Comparison of ENCODE assay signal across 8 cellular contexts in the genomic region with DNA sequence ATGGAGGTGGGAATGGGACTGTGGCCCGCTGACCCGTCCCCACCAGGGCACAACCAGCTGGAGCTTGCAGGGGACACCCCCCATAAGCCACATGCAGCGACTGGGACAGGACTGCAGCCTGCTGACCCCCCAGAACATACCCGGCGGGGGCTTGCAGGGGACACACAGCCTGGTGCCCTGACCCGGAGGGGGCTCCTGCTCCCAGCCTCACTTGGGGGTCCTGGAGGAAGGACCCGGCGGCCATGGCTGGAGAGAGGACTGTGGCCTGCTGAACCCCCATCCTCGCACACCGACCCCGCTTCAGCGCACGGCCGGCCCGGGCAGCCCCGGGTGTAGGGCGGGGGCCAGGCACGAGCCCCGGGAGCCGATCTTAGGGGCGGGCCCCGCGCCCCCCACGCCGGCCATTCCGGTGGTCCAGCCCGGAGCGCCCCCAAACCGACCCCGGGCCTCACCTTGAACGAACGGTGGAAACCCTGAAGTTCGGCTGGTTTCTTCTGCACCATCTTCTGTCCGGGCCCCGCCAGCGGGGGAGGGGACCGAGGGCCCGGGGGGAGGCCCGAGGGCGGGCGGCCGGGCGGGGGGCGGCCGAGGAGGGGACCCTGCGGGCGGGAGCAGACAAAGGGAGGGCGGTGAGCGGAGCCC. TPM values are rescaled to one million over a fixed set of nuclear protein-coding genes. Genes with fewer than 3 reads are reported as not detected.
DNase-seq lines count a peak whose midpoint lies in the region; ATAC-seq and TF ChIP-seq lines count a peak whose summit lies in the region.

No MANE protein-coding gene starts in this region.

- no peak overlapping the region for H2BK12ac ChIP-seq in H9 (ENCODE audit: insufficient read length, low read depth, low read length)

- no peak overlapping the region for H2BK15ac ChIP-seq in H9 (ENCODE audit: low read depth, low read length)

- H3T11ph ChIP-seq in H9 (ENCODE audit: low read length) = no peak overlapping the region

- TF ChIP-seq CTCF in Calu3 (IDR thresholded peaks at IDR 0.05; ENCODE audit: unreplicated experiment) (no peak), H9 (conservative IDR thresholded peaks at IDR 0.05) (no peak), Peyer's patch (IDR thresholded peaks at IDR 0.05) (no peak), neutrophil (IDR thresholded peaks at IDR 0.05) (no peak)

- peaks cover 11% of the 10 kb centered on the region; the same call in 1 of the 2 replicates for H3K79me2 ChIP-seq in H9 (ENCODE audit: insufficient read depth, low read length)

- no peak overlapping the region for H4K8ac ChIP-seq in H9 (replicated peaks; ENCODE audit: insufficient read length, low read depth, low read length)

- no peaks in the 10 kb centered on the region for H3K4me1 Mint-ChIP-seq in Calu3 (ENCODE audit: low read depth, unreplicated experiment)
- peaks cover 5 to 9% of the 10 kb centered on the region in 2 experiments; a peak in 3 of 4 replicates for H3K4me1 Mint-ChIP-seq in H9

- H3K4me3 ChIP-seq in Peyer's patch (peak overlapping the region; percentile 85 to 100 (median 98)), esophagus (ENCODE audit: low read depth in 1 of 2, low read length in 2 of 2) (peak overlapping the region; percentile 74 to 88), neutrophil (ENCODE audit: low read depth in 1 of 2, low read length in 1 of 2) (peak overlapping the region; percentile 80 to 86)

- H2BK5ac ChIP-seq in H9 (ENCODE audit: insufficient read length, low read length) = no peak overlapping the region

- peak overlapping the region; percentile 70 for H3K14ac ChIP-seq in H9 (ENCODE audit: insufficient read depth, low read length)

- H3K4me2 ChIP-seq in H9 (ENCODE audit: insufficient read depth, insufficient read length, low read length) = peak overlapping the region; percentile 65

- peaks cover 0 to 13% (median 0%) of the 10 kb centered on the region in 3 donors for H3K36me3 ChIP-seq in Peyer's patch
- H3K36me3 ChIP-seq in esophagus (ENCODE audit: control insufficient read depth in 2 of 2, insufficient read depth in 2 of 2, low read length in 1 of 2) = peaks cover 0 to 33% of the 10 kb centered on the region in 2 donors
- peaks cover 44% of the 10 kb centered on the region for H3K36me3 ChIP-seq in neutrophil

- no peak for DNase-seq in Calu3
- DNase-seq in H9 = no peak
- DNase-seq in Peyer's patch = peak in 1 of 3 donors; percentile 72
- DNase-seq in activated CD4-positive, CD25-positive, alpha-beta regulatory T cell treated with anti-CD3 and anti-CD28 coated beads, Interleukin-2, amount 50 U/mL, for 72 hours = no peak
- DNase-seq in NCI-H1694 treated with DMSO at 0.1 percent for 48 hours (lab: John Stamatoyannopoulos, UW) = no peak

- no peak overlapping the region for H4K91ac ChIP-seq in H9 (ENCODE audit: insufficient read length, low read depth, low read length)

- peaks cover 9% of the 10 kb centered on the region for H3K23me2 ChIP-seq in H9 (ENCODE audit: insufficient read length, low read depth, low read length, poor library complexity, severe bottlenecking)

- H3K9me3 Mint-ChIP-seq in Calu3 (ENCODE audit: low read depth, unreplicated experiment) (no peaks in the 10 kb centered on the region), H9 (no peaks in the 10 kb centered on the region)

- H3K9ac ChIP-seq in H9 (ENCODE audit: extremely low read depth, insufficient read length, low read length) = peak overlapping the region; percentile 17

- no peak for ATAC-seq in GM21576 (IDR thresholded peaks at IDR 0.05; ENCODE audit: unreplicated experiment)

- H3K18ac ChIP-seq in H9 (ENCODE audit: insufficient read length, low read depth, low read length) = no peak overlapping the region

- H3K27ac Mint-ChIP-seq in Calu3 (ENCODE audit: unreplicated experiment) = peak overlapping the region; percentile 70
- H3K27ac Mint-ChIP-seq in H9 = no peak overlapping the region

- H3K27me3 ChIP-seq in H9 (ENCODE audit: insufficient read depth, low read length) (no peaks in the 10 kb centered on the region), Peyer's patch (no peaks in the 10 kb centered on the region), esophagus (ENCODE audit: control insufficient read depth in 1 of 2, insufficient read depth in 2 of 2, low read length in 2 of 2) (no peaks in the 10 kb centered on the region), neutrophil (no peaks in the 10 kb centered on the region)

- no peaks in the 10 kb centered on the region for H4K20me1 ChIP-seq in H9 (ENCODE audit: control insufficient read depth, insufficient read depth, insufficient read length)

- peaks cover 3% of the 10 kb centered on the region for H3K79me1 ChIP-seq in H9 (ENCODE audit: insufficient read depth, low read depth, low read length, poor library complexity, severe bottlenecking)

- no peak overlapping the region for H3K56ac ChIP-seq in H9 (ENCODE audit: insufficient read length, low read depth, low read length)

- H3K23ac ChIP-seq in H9 (ENCODE audit: insufficient read length, low read depth, low read length) = no peak overlapping the region

- no peak overlapping the region for H4K5ac ChIP-seq in H9 (ENCODE audit: insufficient read length, low read depth, low read length)

- no peaks in the 10 kb centered on the region for H3K4me1 ChIP-seq in H9 (ENCODE audit: insufficient read depth, low read length)
- peaks cover 6 to 74% (median 58%) of the 10 kb centered on the region in 4 donors for H3K4me1 ChIP-seq in Peyer's patch
- peaks cover 37 to 58% of the 10 kb centered on the region in 2 donors for H3K4me1 ChIP-seq in esophagus (ENCODE audit: control insufficient read depth in 2 of 2, insufficient read depth in 2 of 2, low read length in 1 of 2)
- H3K4me1 ChIP-seq in neutrophil (ENCODE audit: control insufficient read depth in 1 of 2, insufficient read depth in 1 of 2, low read depth in 1 of 2, low read length in 1 of 2) = peaks cover 45 to 57% of the 10 kb centered on the region in 2 experiments

- peak overlapping the region; percentile 74 for H3K4me3 Mint-ChIP-seq in Calu3 (ENCODE audit: low read depth, unreplicated experiment)
- H3K4me3 Mint-ChIP-seq in H9 = peak overlapping the region; percentile 72 to 86

- H3K9me3 ChIP-seq in H9 (ENCODE audit: control insufficient read depth, low read depth, low read length) = no peaks in the 10 kb centered on the region
- H3K9me3 ChIP-seq in Peyer's patch = no peaks in the 10 kb centered on the region
- H3K9me3 ChIP-seq in esophagus (ENCODE audit: control insufficient read depth in 2 of 2, insufficient read depth in 1 of 2, low read depth in 1 of 2, low read length in 1 of 2) = peaks cover 0 to 3% of the 10 kb centered on the region in 2 donors
- H3K9me3 ChIP-seq in neutrophil = no peaks in the 10 kb centered on the region

- peaks cover 45% of the 10 kb centered on the region for H3K36me3 Mint-ChIP-seq in Calu3 (ENCODE audit: insufficient read depth, unreplicated experiment)
- peaks cover 0 to 4% (median 0%) of the 10 kb centered on the region in 3 experiments; a peak in 1 of 7 replicates for H3K36me3 Mint-ChIP-seq in H9 (ENCODE audit: insufficient read depth in 1 of 3, low read depth in 3 of 3)

- H3K27me3 Mint-ChIP-seq in Calu3 (ENCODE audit: unreplicated experiment) (no peaks in the 10 kb centered on the region), H9 (ENCODE audit: low read depth) (no peaks in the 10 kb centered on the region)

- no peak for TF ChIP-seq POLR2A in Peyer's patch (IDR thresholded peaks at IDR 0.05)

- intact Hi-C loops in Calu3 (cut with micrococcal nuclease; ENCODE audit: unreplicated experiment) = no loop called here

- H2BK20ac ChIP-seq in H9 (ENCODE audit: low read depth, low read length, poor library complexity, severe bottlenecking) = no peak overlapping the region

- no CpG with 5 or more reads among the region's 49 CpGs for WGBS in H9 (ENCODE audit: extremely low coverage, insufficient read length, low lambda C conversion rate)
- 1% methylated on average over 41 to 49 of the region's 49 CpGs for WGBS in esophagus, 2 donors

- no peak overlapping the region for H2BK120ac ChIP-seq in H9 (ENCODE audit: low read depth, low read length, poor library complexity, severe bottlenecking)

- no peak overlapping the region for H3K27ac ChIP-seq in H9 (ENCODE audit: insufficient read length, low read depth, low read length)
- peak overlapping the region; percentile 98 to 99 (median 99) for H3K27ac ChIP-seq in Peyer's patch
- H3K27ac ChIP-seq in esophagus (ENCODE audit: low read depth in 2 of 2, low read length in 1 of 2) = peak overlapping the region; percentile 98
- peak overlapping the region; percentile 97 for H3K27ac ChIP-seq in neutrophil

- H2AK5ac ChIP-seq in H9 (ENCODE audit: insufficient read length, low read length) = no peak overlapping the region

- CTCF ChIA-PET in Calu3 (lab: Charles Lee) = no interaction called here

- no peak overlapping the region for H3K4ac ChIP-seq in H9 (ENCODE audit: low read depth, low read length)

- no peak overlapping the region for H2AFZ ChIP-seq in H9 (ENCODE audit: low read length)

- TSS peak; percentile 86 for BruUV-seq in Calu3 (replicated peaks; lab: Mats Ljungman, UMichigan)

RNA-seq across cellular contexts. Expression of a gene that starts 0.6 kb away (rescaled TPM):
- 96.0 and 99.7 TPM in 2 replicates for total RNA-seq in Calu3 (2022)
- total RNA-seq in H9 (2021) = 153 and 154 TPM in 2 replicates
- 100 to 1,000 TPM; 119 to 253 (median 192) TPM for total RNA-seq in Peyer's patch
- 100 to 1,000 TPM; 167 to 244 TPM for polyA plus RNA-seq in esophagus

RNA-seq across cellular contexts. Expression of a gene that starts 35.0 kb away (rescaled TPM):
- total RNA-seq in Calu3 (2022) (65.3 and 72.3 TPM in 2 replicates), H9 (2021) (110 and 113 TPM in 2 replicates), Peyer's patch (100 to 1,000 TPM in 1 of 4 donors, 10 to 100 TPM in 3; 57.8 to 114 (median 76.0) TPM)
- 10 to 100 TPM; 40.0 to 48.9 TPM for polyA plus RNA-seq in esophagus

RNA-seq across cellular contexts. Expression of a gene that starts 45.7 kb away (rescaled TPM):
- total RNA-seq in Calu3 (2022) (13.7 and 15.8 TPM in 2 replicates), H9 (2021) (11.5 and 13.3 TPM in 2 replicates), Peyer's patch (10 to 100 TPM; 32.6 to 55.3 (median 35.1) TPM)
- polyA plus RNA-seq in esophagus = 10 to 100 TPM; 11.0 to 12.4 TPM

RNA-seq across cellular contexts. Expression of a gene that starts 46.2 kb away (rescaled TPM):
- 2.7 and 2.8 TPM in 2 replicates for total RNA-seq in Calu3 (2022)
- total RNA-seq in H9 (2021) = 2.1 and 3.0 TPM in 2 replicates
- 1 to 10 TPM; 1.3 to 9.9 (median 3.8) TPM for total RNA-seq in Peyer's patch
- polyA plus RNA-seq in esophagus = 10 to 100 TPM in 1 of 2 donors, 1 to 10 TPM in 1; 6.4 to 16.0 TPM
